8 cellular contexts compared by ENCODE assay signal in genomic region chr2:223761749-223762148, GRCh38.
DNase-seq lines count a peak whose midpoint lies in the region; ATAC-seq and TF ChIP-seq lines count a peak whose summit lies in the region.
"Not testable (repeated sequence)": the region's sequence is repeated elsewhere in the genome, so short reads cannot be mapped to it uniquely, and the experiment has no call there.

No MANE protein-coding gene starts in this region.

- intact Hi-C loops in MCF 10A (cut with micrococcal nuclease) = loop anchor here (1.0 to 2.0 kb wide), 3 partner anchors 69 to 99 kb away; no protein-coding TSS in a partner anchor

- peak overlapping the region; percentile 94 for H3K27ac Mint-ChIP-seq in MCF 10A (ENCODE audit: low read depth, unreplicated experiment)
- peak overlapping the region; percentile 73 to 91 for H3K27ac Mint-ChIP-seq in natural killer cell treated with Interleukin-12 subunit alpha and Interleukin-12 subunit beta and Interleukin-15 and Interleukin-18, amount 100 ng/mL, for 72 hours

- peak overlapping the region; percentile 87 for H3K27ac ChIP-seq in RWPE1

- POLR2A ChIA-PET in GM10248 (lab: Yijun Ruan, JAX); RWPE1 (lab: Yijun Ruan, JAX; ENCODE audit: low non-redundant PET): not testable (repeated sequence)
- POLR2A ChIA-PET in MCF 10A (lab: Yijun Ruan, JAX) = interaction anchor here (0.6 to 4.6 kb wide), 10 partner anchors 35 to 562 kb away, joined by 3 to 66 read pairs (median 8); no protein-coding TSS in a partner anchor

- not testable (repeated sequence) for H3K4me3 Mint-ChIP-seq in MCF 10A (ENCODE audit: unreplicated experiment)
- H3K4me3 Mint-ChIP-seq in natural killer cell treated with Interleukin-12 subunit alpha and Interleukin-12 subunit beta and Interleukin-15 and Interleukin-18, amount 100 ng/mL, for 72 hours = peak overlapping the region; percentile 81

- CTCF ChIA-PET in GM10248 (lab: Yijun Ruan, JAX) (interaction anchor here (0.6 to 3.2 kb wide), 11 partner anchors 8 to 790 kb away, joined by 3 to 14 read pairs (median 4); no protein-coding TSS in a partner anchor), RWPE1 (lab: Yijun Ruan, JAX) (interaction anchor here (0.7 to 1.4 kb wide), 2 partner anchors 30 to 34 kb away, joined by 4 read pairs; no protein-coding TSS in a partner anchor), MCF 10A (lab: Yijun Ruan, JAX) (interaction anchor here (0.6 to 4.6 kb wide), 17 partner anchors 11 to 790 kb away, joined by 3 to 42 read pairs (median 5); no protein-coding TSS in a partner anchor)

- not testable (repeated sequence) for TF ChIP-seq CTCF in GM10248 (IDR thresholded peaks at IDR 0.05; ENCODE audit: control extremely low read depth, extremely low read depth, low read depth, missing control alignments); RWPE1 (conservative IDR thresholded peaks at IDR 0.05; ENCODE audit: low read depth); MCF 10A (IDR thresholded peaks at IDR 0.05; ENCODE audit: unreplicated experiment)

- not testable (repeated sequence) for BruUV-seq in MCF 10A (replicated peaks; lab: Mats Ljungman, UMichigan)

- ATAC-seq in GM19035 (IDR thresholded peaks at IDR 0.05; ENCODE audit: unreplicated experiment) = peak; percentile 76
- ATAC-seq in GM21526 (IDR thresholded peaks at IDR 0.05; ENCODE audit: low FRiP score, unreplicated experiment) = peak; percentile 66
- ATAC-seq in HG02884 (IDR thresholded peaks at IDR 0.05; ENCODE audit: unreplicated experiment) = peak; percentile 66
- ATAC-seq in HG03354 (IDR thresholded peaks at IDR 0.05; ENCODE audit: poor library complexity, severe bottlenecking, unreplicated experiment) = peak; percentile 79
- ATAC-seq in natural killer cell treated with Interleukin-12 subunit alpha and Interleukin-12 subunit beta and Interleukin-15 and Interleukin-18, amount 100 ng/mL, for 72 hours = peak; percentile 58 to 70

- peaks cover 21% of the 10 kb centered on the region for H3K36me3 Mint-ChIP-seq in MCF 10A (ENCODE audit: insufficient read depth, unreplicated experiment)
- H3K36me3 Mint-ChIP-seq in natural killer cell treated with Interleukin-12 subunit alpha and Interleukin-12 subunit beta and Interleukin-15 and Interleukin-18, amount 100 ng/mL, for 72 hours = not testable (repeated sequence)

- not testable (repeated sequence) for H3K9me3 Mint-ChIP-seq in MCF 10A (ENCODE audit: unreplicated experiment); natural killer cell treated with Interleukin-12 subunit alpha and Interleukin-12 subunit beta and Interleukin-15 and Interleukin-18, amount 100 ng/mL, for 72 hours

- DNase-seq in GM10248 (ENCODE audit: extremely low spot score) = peak; percentile 27
- DNase-seq in RWPE1 (ENCODE audit: low spot score); MCF 10A (ENCODE audit: unreplicated experiment); natural killer cell treated with Interleukin-12 subunit alpha and Interleukin-12 subunit beta and Interleukin-15 and Interleukin-18, amount 100 ng/mL, for 72 hours (ENCODE audit: low spot score): not testable (repeated sequence)

- not testable (repeated sequence) for H3K27me3 Mint-ChIP-seq in MCF 10A (ENCODE audit: insufficient read depth, unreplicated experiment); natural killer cell treated with Interleukin-12 subunit alpha and Interleukin-12 subunit beta and Interleukin-15 and Interleukin-18, amount 100 ng/mL, for 72 hours

- peaks cover 27% of the 10 kb centered on the region for H3K4me1 Mint-ChIP-seq in MCF 10A (ENCODE audit: insufficient read depth, unreplicated experiment)
- peaks cover 30 to 31% of the 10 kb centered on the region in 2 donors for H3K4me1 Mint-ChIP-seq in natural killer cell treated with Interleukin-12 subunit alpha and Interleukin-12 subunit beta and Interleukin-15 and Interleukin-18, amount 100 ng/mL, for 72 hours (ENCODE audit: low read depth in 2 of 2)
